Comparison of ENCODE assay signal across 21 cellular contexts in the genomic region with DNA sequence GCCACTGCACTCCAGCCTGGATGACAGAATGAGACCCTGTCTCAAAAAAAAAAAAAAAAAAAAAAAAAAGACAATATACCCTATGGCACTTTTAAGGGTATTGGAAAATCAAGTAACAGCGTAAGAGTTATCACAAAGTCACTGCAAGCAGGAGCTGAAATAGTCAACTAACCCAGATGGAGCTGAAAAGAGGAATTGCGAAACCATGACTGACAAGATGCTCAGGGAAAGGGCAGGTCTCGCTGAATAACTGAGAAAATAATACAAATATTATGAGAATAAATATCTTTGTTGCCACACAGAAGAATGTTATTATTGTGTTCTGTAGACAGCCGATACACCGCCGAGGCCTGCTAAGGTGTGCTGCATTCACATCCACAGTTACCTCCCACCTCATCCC. TPM values are rescaled to one million over a fixed set of nuclear protein-coding genes. Genes with fewer than 3 reads are reported as not detected.
"Had no signal": no experiment of that assay in that cellular context is flagged by ENCODE, and none has a peak within 500 bp of the region (broad histone marks: within the 10 kb centered on the region; RNA-seq: fewer than 3 reads in every experiment).

No MANE protein-coding gene starts in this region.

- H3K9me3 ChIP-seq: sigmoid colon had no signal

- H3K27ac Mint-ChIP-seq: activated CD4-positive, alpha-beta memory T cell treated with anti-CD3 and anti-CD28 coated beads, Interleukin-2, amount 10 ng/mL, durations not matched to agents 7 days and 5 days; activated CD4-positive, alpha-beta T cell treated with anti-CD3 and anti-CD28 coated beads for 36 hours; activated T-cell treated with anti-CD3 and anti-CD28 coated beads, Interleukin-2, amount 50 U/mL, for 72 hours; nephron progenitor cell had no signal

- H3K4me3 ChIP-seq: heart right ventricle, left ventricle myocardium inferior, psoas muscle, sigmoid colon had no signal

- H3K9me3 Mint-ChIP-seq: activated CD4-positive, alpha-beta memory T cell treated with anti-CD3 and anti-CD28 coated beads, Interleukin-2, amount 10 ng/mL, durations not matched to agents 7 days and 5 days; activated T-cell treated with anti-CD3 and anti-CD28 coated beads, Interleukin-2, amount 50 U/mL, for 72 hours had no signal

- DNase-seq: activated CD4-positive, alpha-beta memory T cell treated with anti-CD3 and anti-CD28 coated beads, Interleukin-2, amount 10 ng/mL, durations not matched to agents 7 days and 5 days; activated CD4-positive, alpha-beta T cell treated with anti-CD3 and anti-CD28 coated beads for 36 hours; activated T-cell treated with anti-CD3 and anti-CD28 coated beads, Interleukin-2, amount 50 U/mL, for 72 hours; cortex of kidney; effector CD8-positive, alpha-beta T cell; erythroblast; heart right ventricle; left ventricle myocardium inferior; mesenchymal stem cell; nephron progenitor cell; psoas muscle; sigmoid colon; stimulated activated CD4-positive, alpha-beta T cell treated with anti-CD3 and anti-CD28 coated beads, Interleukin-12 subunit alpha, Interleukin-12 subunit beta, amount 100 ng/mL, for 4 hours; stimulated activated naive CD4-positive, alpha-beta T cell treated with Interleukin-2 at 50 U/mL for 16 hours; SW 1271; T1000; trophoblast cell had no signal

- H3K4me1 Mint-ChIP-seq: activated CD4-positive, alpha-beta memory T cell treated with anti-CD3 and anti-CD28 coated beads, Interleukin-2, amount 10 ng/mL, durations not matched to agents 7 days and 5 days; activated CD4-positive, alpha-beta T cell treated with anti-CD3 and anti-CD28 coated beads for 36 hours had no signal

- H3K4me3 Mint-ChIP-seq: activated CD4-positive, alpha-beta memory T cell treated with anti-CD3 and anti-CD28 coated beads, Interleukin-2, amount 10 ng/mL, durations not matched to agents 7 days and 5 days; activated CD4-positive, alpha-beta T cell treated with anti-CD3 and anti-CD28 coated beads for 36 hours; activated T-cell treated with anti-CD3 and anti-CD28 coated beads, Interleukin-2, amount 50 U/mL, for 72 hours; nephron progenitor cell had no signal

- H3K27me3 Mint-ChIP-seq: activated CD4-positive, alpha-beta memory T cell treated with anti-CD3 and anti-CD28 coated beads, Interleukin-2, amount 10 ng/mL, durations not matched to agents 7 days and 5 days; activated CD4-positive, alpha-beta T cell treated with anti-CD3 and anti-CD28 coated beads for 36 hours had no signal

- H3K4me1 ChIP-seq: left ventricle myocardium inferior, psoas muscle, sigmoid colon had no signal

- H3K27ac ChIP-seq: heart right ventricle, left ventricle myocardium inferior, psoas muscle, sigmoid colon had no signal

- H3K27me3 ChIP-seq: heart right ventricle, sigmoid colon had no signal

- ATAC-seq: activated CD4-positive, alpha-beta T cell treated with anti-CD3 and anti-CD28 coated beads for 36 hours; activated T-cell treated with anti-CD3 and anti-CD28 coated beads, Interleukin-2, amount 50 U/mL, for 72 hours; heart right ventricle had no signal

RNA-seq across cellular contexts. Expression of gene RIPPLY3, which starts 57.8 kb away (rescaled TPM):
- total RNA-seq: activated CD4-positive, alpha-beta memory T cell treated with anti-CD3 and anti-CD28 coated beads, Interleukin-2, amount 10 ng/mL, durations not matched to agents 7 days and 5 days; astrocyte; cardiac septum; frontal cortex; heart right ventricle; left ventricle myocardium inferior; osteoblast; psoas muscle; sigmoid colon had no signal
